1 cellular context compared by ENCODE assay signal in the genomic region with DNA sequence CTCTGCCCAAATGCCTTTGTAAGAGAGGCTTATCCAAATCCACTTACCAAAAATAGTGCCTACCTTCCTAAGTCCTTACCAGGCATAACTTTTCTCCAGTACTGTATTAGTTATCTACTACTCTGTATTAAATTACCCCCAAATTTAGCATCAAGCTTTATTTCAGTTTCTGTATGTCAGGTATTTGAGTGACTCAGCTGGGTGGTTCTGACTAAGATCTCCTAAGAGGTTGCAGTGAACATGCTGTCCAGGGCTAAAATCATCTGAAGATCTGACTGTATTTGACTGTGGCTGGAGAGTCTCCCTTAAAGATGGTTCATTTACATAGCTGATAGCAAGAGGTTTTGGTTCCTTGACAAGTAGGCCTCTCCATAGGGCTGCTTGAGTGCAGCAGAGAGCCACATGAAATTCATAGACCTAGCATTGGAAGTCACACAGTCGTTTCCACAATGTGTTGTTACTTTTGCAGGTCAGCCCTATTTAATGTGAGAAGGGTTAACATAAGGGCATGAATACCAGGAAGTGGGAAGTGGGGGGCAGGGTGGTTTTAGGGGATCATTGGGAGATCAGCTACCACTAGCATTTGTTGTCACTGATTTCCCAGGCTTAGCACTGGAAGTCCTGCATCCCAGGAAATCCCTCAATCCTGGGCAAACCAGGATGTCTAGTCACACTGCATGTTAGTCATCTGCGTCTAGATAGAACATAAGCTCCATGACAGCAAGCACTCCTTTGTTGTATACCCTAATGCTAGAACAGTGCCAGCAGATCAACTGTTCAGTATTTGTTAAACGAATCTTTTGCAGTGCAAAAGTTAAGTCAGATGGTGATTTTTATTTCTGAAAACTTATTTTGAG.
TF ChIP-seq lines count a peak whose summit lies in the region.

No MANE protein-coding gene starts in this region.

TF ChIP-seq in GM12878, 131 proteins besides CTCF, POLR2A, EP300 and RAD21 (continued from another document):
- TF ChIP-seq SREBF1 (IDR thresholded peaks at IDR 0.05; ENCODE audit: low read length) (no peak), RELB (IDR thresholded peaks at IDR 0.05; ENCODE audit: low read depth) (no peak), SIN3A (IDR thresholded peaks at IDR 0.05; ENCODE audit: low read depth, low read length) (no peak), PKNOX1 (IDR thresholded peaks at IDR 0.05) (peak; percentile 84), ASH2L (IDR thresholded peaks at IDR 0.05; ENCODE audit: borderline replicate concordance, low read depth) (no peak), PML (IDR thresholded peaks at IDR 0.05; ENCODE audit: low read length) (peak; percentile 64; the same call in 1 of the 2 replicates), EED (IDR thresholded peaks at IDR 0.05; ENCODE audit: low read depth) (peak; percentile 49; the same call in 1 of the 2 replicates), JUNB (IDR thresholded peaks at IDR 0.05) (peak; percentile 94), SUPT20H (IDR thresholded peaks at IDR 0.05; ENCODE audit: borderline replicate concordance, control insufficient read depth, low read depth, low read length) (no peak), KDM1A (IDR thresholded peaks at IDR 0.05; ENCODE audit: borderline replicate concordance) (no peak), IRF4 (IDR thresholded peaks at IDR 0.05; ENCODE audit: low read depth, low read length) (peak; percentile 48; the same call in 1 of the 2 replicates), SMARCA5 (IDR thresholded peaks at IDR 0.05) (no peak), IRF3 (IDR thresholded peaks at IDR 0.05) (no peak), JUND (IDR thresholded peaks at IDR 0.05; ENCODE audit: low read depth, low read length) (no peak), PRDM15 (CRISPR knock-in tag; IDR thresholded peaks at IDR 0.05) (no peak), ZNF384 (IDR thresholded peaks at IDR 0.05; ENCODE audit: borderline replicate concordance, low read depth, low read length) (no peak), PAX8 (IDR thresholded peaks at IDR 0.05) (no peak), E2F4 (IDR thresholded peaks at IDR 0.05; ENCODE audit: low read depth, low read length) (no peak), ATF2 (IDR thresholded peaks at IDR 0.05; ENCODE audit: low read length) (peak; percentile 87), BACH1 (IDR thresholded peaks at IDR 0.05; ENCODE audit: borderline replicate concordance) (no peak), RB1 (IDR thresholded peaks at IDR 0.05; ENCODE audit: borderline replicate concordance) (no peak), SUZ12 (IDR thresholded peaks at IDR 0.05; ENCODE audit: unreplicated experiment) (no peak), HDAC6 (IDR thresholded peaks at IDR 0.05; ENCODE audit: unreplicated experiment) (no peak), STAT1 (conservative IDR thresholded peaks at IDR 0.05) (no peak), RUNX3 (IDR thresholded peaks at IDR 0.05; ENCODE audit: low read length) (peak; percentile 43), CREM (IDR thresholded peaks at IDR 0.05; ENCODE audit: low read depth) (peak; percentile 36; the same call in 1 of the 2 replicates), SRF (IDR thresholded peaks at IDR 0.05; ENCODE audit: low read depth in 2 of 2, low read length in 2 of 2) (0 out of 4 replicates have a peak, but pooled peaks of 1 of the 2 experiments have one; percentile 34), GABPA (IDR thresholded peaks at IDR 0.05; ENCODE audit: low read depth) (0 out of 2 replicates have a peak, but pooled peaks have one; percentile 45), NBN (IDR thresholded peaks at IDR 0.05) (no peak), BCL11A (IDR thresholded peaks at IDR 0.05; ENCODE audit: low read depth, low read length) (no peak)
